In genomic region chr5:139659673-139660072, GRCh38 we compare ENCODE assay signal across 8 cellular contexts. TPM values are rescaled to one million over a fixed set of nuclear protein-coding genes. Genes with fewer than 3 reads are reported as not detected.
DNase-seq lines count a peak whose midpoint lies in the region; ATAC-seq and TF ChIP-seq lines count a peak whose summit lies in the region.

No MANE protein-coding gene starts in this region.

- H3K27me3 ChIP-seq in GM23248 (replicated peaks; ENCODE audit: insufficient read depth): no peaks in the 10 kb centered on the region
- H3K27me3 ChIP-seq in hepatocyte: no peaks in the 10 kb centered on the region
- H3K27me3 ChIP-seq in smooth muscle cell (ENCODE audit: low read depth): no peaks in the 10 kb centered on the region

- H3K36me3 ChIP-seq in GM23248 (ENCODE audit: low read depth) (no peaks in the 10 kb centered on the region), hepatocyte (replicated peaks; ENCODE audit: insufficient read depth, low read depth) (no peaks in the 10 kb centered on the region), smooth muscle cell (ENCODE audit: low read depth) (no peaks in the 10 kb centered on the region)

- no peaks in the 10 kb centered on the region for H4K20me1 ChIP-seq in GM23248 (ENCODE audit: insufficient read depth)
- H4K20me1 ChIP-seq in hepatocyte (ENCODE audit: insufficient read depth, poor library complexity, severe bottlenecking): peaks cover 86% of the 10 kb centered on the region
- H4K20me1 ChIP-seq in smooth muscle cell (ENCODE audit: low read depth): peaks cover 85% of the 10 kb centered on the region

- 3 to 6% methylated on average over 12 to 14 of the region's 14 CpGs for WGBS in GM23248 (ENCODE audit: low coverage in 1 of 2, low lambda C conversion rate in 2 of 2, missing lambda C conversion rate in 2 of 2), 2 experiments
- 32% methylated on average over 12 of the region's 14 CpGs for WGBS in hepatocyte (ENCODE audit: low lambda C conversion rate, missing lambda C conversion rate)
- 15% methylated on average over 11 of the region's 14 CpGs for WGBS in smooth muscle cell (ENCODE audit: low lambda C conversion rate)

- no peak overlapping the region for H2AFZ ChIP-seq in GM23248
- no peak overlapping the region for H2AFZ ChIP-seq in hepatocyte
- H2AFZ ChIP-seq in smooth muscle cell (ENCODE audit: low read depth): no peak overlapping the region

- no peak for ATAC-seq in GM18873 (IDR thresholded peaks at IDR 0.05; ENCODE audit: low FRiP score, unreplicated experiment)

- H3K9me2 ChIP-seq in GM23248 (ENCODE audit: insufficient read depth) (no peaks in the 10 kb centered on the region), hepatocyte (replicated peaks; ENCODE audit: insufficient read depth) (no peaks in the 10 kb centered on the region)

- peak; percentile 58 for DNase-seq in GM23248
- DNase-seq in astrocyte of the cerebellum (ENCODE audit: low read depth): no peak
- no peak for DNase-seq in hepatocyte (ENCODE audit: low spot score)
- no peak for DNase-seq in smooth muscle cell (lab: John Stamatoyannopoulos, UW; ENCODE audit: unreplicated experiment)
- no peak for DNase-seq in activated T-cell treated with anti-CD3 and anti-CD28 coated beads for 4 hours
- DNase-seq in SHP77 (lab: John Stamatoyannopoulos, UW): no peak
- no peak for DNase-seq in foreskin melanocyte

- H3F3A ChIP-seq in GM23248 (ENCODE audit: insufficient read depth): peaks cover 23% of the 10 kb centered on the region
- peaks cover 38% of the 10 kb centered on the region for H3F3A ChIP-seq in smooth muscle cell (ENCODE audit: low read depth)

- peaks cover 82% of the 10 kb centered on the region for H3K79me2 ChIP-seq in GM23248 (ENCODE audit: insufficient read depth)
- peaks cover 96% of the 10 kb centered on the region for H3K79me2 ChIP-seq in hepatocyte
- H3K79me2 ChIP-seq in smooth muscle cell (ENCODE audit: low read depth): peaks cover 86% of the 10 kb centered on the region

- in situ Hi-C loops in GM23248 (cut with MboI): no loop called here
- in situ Hi-C loops in astrocyte of the cerebellum (cut with HindIII; ENCODE audit: low sequenced_read_pairs): no loop called here

- H3K9me3 ChIP-seq in GM23248 (ENCODE audit: low read depth): no peaks in the 10 kb centered on the region
- no peaks in the 10 kb centered on the region for H3K9me3 ChIP-seq in hepatocyte (ENCODE audit: low read depth)
- H3K9me3 ChIP-seq in smooth muscle cell (replicated peaks; ENCODE audit: low read depth): no peaks in the 10 kb centered on the region

- H3K9ac ChIP-seq in GM23248 (peak overlapping the region; percentile 71), smooth muscle cell (ENCODE audit: low read depth) (peak overlapping the region; percentile 71)

- TF ChIP-seq CTCF in astrocyte of the cerebellum (IDR thresholded peaks at IDR 0.05; ENCODE audit: low read depth, low read length, missing control alignments): no peak
- TF ChIP-seq CTCF in hepatocyte (IDR thresholded peaks at IDR 0.05; ENCODE audit: poor library complexity): no peak
- TF ChIP-seq CTCF in smooth muscle cell (IDR thresholded peaks at IDR 0.05; ENCODE audit: borderline replicate concordance, insufficient read depth, poor library complexity, severe bottlenecking): no peak

- peaks cover 70% of the 10 kb centered on the region for H3K4me1 ChIP-seq in GM23248 (ENCODE audit: insufficient read depth)
- peaks cover 70% of the 10 kb centered on the region for H3K4me1 ChIP-seq in hepatocyte (ENCODE audit: insufficient read depth)
- H3K4me1 ChIP-seq in smooth muscle cell (ENCODE audit: low read depth): peaks cover 60% of the 10 kb centered on the region

- H3K27ac ChIP-seq in GM23248 (peak overlapping the region; percentile 98), hepatocyte (peak overlapping the region; percentile 82), smooth muscle cell (ENCODE audit: low read depth) (peak overlapping the region; percentile 99)

- H3K4me2 ChIP-seq in GM23248 (ENCODE audit: unreplicated experiment): peak overlapping the region; percentile 82
- H3K4me2 ChIP-seq in hepatocyte: peak overlapping the region; percentile 72
- H3K4me2 ChIP-seq in smooth muscle cell: peak overlapping the region; percentile 83

- peak overlapping the region; percentile 60 for H3K4me3 ChIP-seq in GM23248
- peak overlapping the region; percentile 20 for H3K4me3 ChIP-seq in astrocyte of the cerebellum (ENCODE audit: low read depth, low read length)
- H3K4me3 ChIP-seq in hepatocyte: no peak overlapping the region
- peak overlapping the region; percentile 22 for H3K4me3 ChIP-seq in smooth muscle cell

RNA-seq across cellular contexts. Expression of gene CXXC5, which starts 11.5 kb away (rescaled TPM):
- total RNA-seq in GM23248 (2014; rRNA removed; shearing (Covaris generic)): 163 and 168 TPM in 2 replicates
- 81.4 and 83.7 TPM in 2 replicates for polyA plus RNA-seq in GM23248 (2016; fragmentation: Nextera tagmentation; extraction: Ambion mirVana)
- total RNA-seq in hepatocyte: 90.9 and 110 TPM in 2 replicates
- polyA plus RNA-seq in hepatocyte: 98.7 and 106 TPM in 2 replicates
- total RNA-seq in smooth muscle cell: 85.5 and 103 TPM in 2 replicates
- 139 and 175 TPM in 2 replicates for polyA plus RNA-seq in smooth muscle cell
